In genomic region chr6:7314414-7314813, GRCh38 we compare ENCODE assay signal across 16 cellular contexts. TPM values are rescaled to one million over a fixed set of nuclear protein-coding genes. Genes with fewer than 3 reads are reported as not detected.
DNase-seq lines count a peak whose midpoint lies in the region; ATAC-seq and TF ChIP-seq lines count a peak whose summit lies in the region.
"Had no signal": no experiment of that assay in that cellular context is flagged by ENCODE, and none has a peak within 500 bp of the region (broad histone marks: within the 10 kb centered on the region; RNA-seq: fewer than 3 reads in every experiment).

No MANE protein-coding gene starts in this region.

- intact Hi-C loops in CD14-positive monocyte (cut with micrococcal nuclease) = loop anchor here in 1 of 2 donors (5.0 kb wide), 1 partner anchor 73 kb away; the partner anchor contains the start of genes CAGE1 and RIOK1
- intact Hi-C loops in activated CD8-positive, alpha-beta T cell treated with anti-CD3 and anti-CD28 coated beads for 36 hours (cut with micrococcal nuclease) = loop anchor here (10.0 kb wide), 1 partner anchor 70 kb away; the partner anchor contains the start of genes CAGE1 and RIOK1
- intact Hi-C loops in natural killer cell (cut with micrococcal nuclease) = no loop called here

- DNase-seq in CD14-positive monocyte (ENCODE audit: low spot score) (no peak), DMS79 treated with DMSO at 0.1 percent for 48 hours (lab: John Stamatoyannopoulos, UW) (peak; percentile 16), natural killer cell (no peak), SKM-1 treated with dmso at 0.1 percent for 144 hours (lab: John Stamatoyannopoulos, UW; ENCODE audit: unreplicated experiment) (no peak), NCI-H2196 treated with DMSO at 0.1 percent for 48 hours (lab: John Stamatoyannopoulos, UW; ENCODE audit: unreplicated experiment) (no peak)
- no peak for DNase-seq in activated CD8-positive, alpha-beta T cell treated with anti-CD3 and anti-CD28 coated beads for 36 hours
- DNase-seq: activated CD8-positive, alpha-beta memory T cell treated with anti-CD3 and anti-CD28 coated beads, Interleukin-2, amount 50 U/mL, for 48 hours; erythroblast; glutamatergic neuron; MV-4-11; NCI-H2107; NK-92 treated with Interleukin-12 subunit alpha and Interleukin-12 subunit beta, amount 100 ng/mL, for 24 hours; SJCRH30; stimulated activated CD4-positive, alpha-beta T cell treated with anti-CD3 and anti-CD28 coated beads, Interleukin-12 subunit alpha, Interleukin-12 subunit beta, amount 100 ng/mL, for 4 hours had no signal

- no peak for ATAC-seq in activated CD8-positive, alpha-beta T cell treated with anti-CD3 and anti-CD28 coated beads for 36 hours
- ATAC-seq in natural killer cell = no peak
- ATAC-seq in HG03342 (IDR thresholded peaks at IDR 0.05; ENCODE audit: unreplicated experiment) = no peak

- H3K4me1 Mint-ChIP-seq in CD14-positive monocyte (peaks cover 38% of the 10 kb centered on the region), natural killer cell (peaks cover 21 to 29% of the 10 kb centered on the region in 2 donors)
- peaks cover 31% of the 10 kb centered on the region for H3K4me1 Mint-ChIP-seq in activated CD8-positive, alpha-beta T cell treated with anti-CD3 and anti-CD28 coated beads for 36 hours (ENCODE audit: low read depth)

- H3K27me3 Mint-ChIP-seq in CD14-positive monocyte (ENCODE audit: low read depth in 3 of 3) = peaks cover 0 to 1% (median 0%) of the 10 kb centered on the region in 3 donors
- no peaks in the 10 kb centered on the region for H3K27me3 Mint-ChIP-seq in activated CD8-positive, alpha-beta T cell treated with anti-CD3 and anti-CD28 coated beads for 36 hours
- H3K27me3 Mint-ChIP-seq in natural killer cell (ENCODE audit: low read depth in 2 of 2) = no peaks in the 10 kb centered on the region

- CTCF ChIA-PET in activated CD8-positive, alpha-beta T cell treated with anti-CD3 and anti-CD28 coated beads for 36 hours (lab: Charles Lee) = interaction anchor here (1.5 to 3.2 kb wide), 3 partner anchors 10 to 74 kb away, joined by 4 to 11 read pairs (median 10); partner anchors contain the start of genes CAGE1 and RIOK1

- H3K9me3 Mint-ChIP-seq in CD14-positive monocyte (peaks cover 0 to 2% (median 0%) of the 10 kb centered on the region in 7 donors), natural killer cell (no peaks in the 10 kb centered on the region)
- peaks cover 7% of the 10 kb centered on the region for H3K9me3 Mint-ChIP-seq in activated CD8-positive, alpha-beta T cell treated with anti-CD3 and anti-CD28 coated beads for 36 hours
- H3K9me3 Mint-ChIP-seq: memory B cell had no signal

- H3K36me3 Mint-ChIP-seq in CD14-positive monocyte (peaks cover 11 to 14% of the 10 kb centered on the region in 2 donors), natural killer cell (no peaks in the 10 kb centered on the region)
- peaks cover 24% of the 10 kb centered on the region for H3K36me3 Mint-ChIP-seq in activated CD8-positive, alpha-beta T cell treated with anti-CD3 and anti-CD28 coated beads for 36 hours (ENCODE audit: low read depth)

- POLR2A ChIA-PET in activated CD8-positive, alpha-beta T cell treated with anti-CD3 and anti-CD28 coated beads for 36 hours (lab: Charles Lee) = interaction anchor here (1.1 kb wide), 1 partner anchor 31 kb away, joined by 3 read pairs; no protein-coding TSS in a partner anchor

- peak overlapping the region in 6 of 7 donors; percentile 6 to 94 (median 68) for H3K27ac Mint-ChIP-seq in CD14-positive monocyte
- H3K27ac Mint-ChIP-seq in activated CD8-positive, alpha-beta T cell treated with anti-CD3 and anti-CD28 coated beads for 36 hours = peak overlapping the region; percentile 92
- peak overlapping the region; percentile 90 to 94 for H3K27ac Mint-ChIP-seq in natural killer cell
- H3K27ac Mint-ChIP-seq: memory B cell had no signal

- TF ChIP-seq CTCF in CD14-positive monocyte (IDR thresholded peaks at IDR 0.05) (no peak), natural killer cell (IDR thresholded peaks at IDR 0.05) (no peak)
- no peak for TF ChIP-seq CTCF in activated CD8-positive, alpha-beta T cell treated with anti-CD3 and anti-CD28 coated beads for 36 hours (IDR thresholded peaks at IDR 0.05)

- H3K4me3 Mint-ChIP-seq in CD14-positive monocyte (no peak overlapping the region), natural killer cell (peak overlapping the region; percentile 37)
- H3K4me3 Mint-ChIP-seq in activated CD8-positive, alpha-beta T cell treated with anti-CD3 and anti-CD28 coated beads for 36 hours = no peak overlapping the region

RNA-seq across cellular contexts. Expression of gene SSR1, which starts 1.4 kb away (rescaled TPM):
- polyA plus RNA-seq in CD14-positive monocyte = 100 to 1,000 TPM; 251 to 302 TPM
- 100 to 1,000 TPM; 117 to 124 TPM for total RNA-seq in activated CD8-positive, alpha-beta T cell treated with anti-CD3 and anti-CD28 coated beads for 36 hours
- total RNA-seq in natural killer cell = 10 to 100 TPM; 82.8 to 97.6 (median 93.1) TPM
